In the genomic region with DNA sequence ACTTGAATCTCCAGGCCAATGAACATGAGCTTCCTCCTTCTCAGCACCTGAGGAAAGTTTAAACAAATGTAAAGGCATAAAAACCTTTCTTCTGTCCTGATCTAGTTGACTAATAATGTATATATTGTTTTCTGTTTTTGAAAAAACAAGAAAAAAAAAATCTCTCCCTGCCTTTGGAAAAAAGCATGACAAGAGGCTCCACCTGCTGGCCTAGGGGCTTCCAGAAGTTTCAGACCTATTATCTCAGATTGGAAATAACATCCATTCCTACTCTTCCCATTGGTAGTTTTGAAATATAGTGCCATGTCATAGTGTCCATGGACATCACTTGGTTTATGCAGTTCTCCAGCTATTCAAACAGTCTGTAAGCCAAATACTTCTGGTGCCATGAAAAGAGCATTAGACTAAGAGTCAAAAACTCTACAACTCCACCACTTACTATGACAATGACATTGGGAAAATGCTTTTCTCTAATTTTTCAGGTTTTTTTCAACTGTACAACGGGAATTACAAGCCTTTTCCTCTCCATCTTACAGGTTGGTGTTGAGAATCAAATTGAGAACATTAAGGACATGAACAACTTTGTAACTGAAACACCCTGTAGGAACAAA, we compare ENCODE assay signal across 9 cellular contexts.
A peak's percentile ranks its signal among the peaks of the same experiment; 100 is the strongest.
DNase-seq lines count a peak whose midpoint lies in the region; ATAC-seq and TF ChIP-seq lines count a peak whose summit lies in the region.
"Had no signal": no experiment of that assay in that cellular context is flagged by ENCODE, and none has a peak within 500 bp of the region (broad histone marks: within the 10 kb centered on the region; RNA-seq: fewer than 3 reads in every experiment).

No MANE protein-coding gene starts in this region.

- in situ Hi-C loops in GM23248 (cut with MboI) = no loop called here

- H3K27ac Mint-ChIP-seq in osteocyte (ENCODE audit: unreplicated experiment) = no peak overlapping the region
- no peak overlapping the region for H3K27ac Mint-ChIP-seq in activated CD8-positive, alpha-beta T cell treated with anti-CD3 and anti-CD28 coated beads, Interleukin-2, amount 10 ng/mL, durations not matched to agents 7 days and 5 days

- H3K4me1 ChIP-seq in GM23248 (ENCODE audit: insufficient read depth) (no peaks in the 10 kb centered on the region), OCI-LY1 (ENCODE audit: insufficient read depth, low read length, severe bottlenecking) (no peaks in the 10 kb centered on the region), fibroblast of lung (ENCODE audit: control insufficient read depth, extremely low read depth, insufficient read depth, low read length) (peaks cover 4% of the 10 kb centered on the region)

- H2AFZ ChIP-seq in GM23248 (no peak overlapping the region), OCI-LY1 (ENCODE audit: low read length) (no peak overlapping the region), fibroblast of lung (ENCODE audit: low read length) (no peak overlapping the region)

- no peak overlapping the region for H3K4me2 ChIP-seq in GM23248 (ENCODE audit: unreplicated experiment)
- no peak overlapping the region for H3K4me2 ChIP-seq in OCI-LY1 (ENCODE audit: low read length)
- no peak overlapping the region for H3K4me2 ChIP-seq in fibroblast of lung (ENCODE audit: extremely low read depth, insufficient read depth, low read length)

- H3K4me3 Mint-ChIP-seq in osteocyte (ENCODE audit: unreplicated experiment) = no peak overlapping the region
- H3K4me3 Mint-ChIP-seq in activated CD8-positive, alpha-beta T cell treated with anti-CD3 and anti-CD28 coated beads, Interleukin-2, amount 10 ng/mL, durations not matched to agents 7 days and 5 days = no peak overlapping the region

- H3K27ac ChIP-seq in GM23248 (no peak overlapping the region), OCI-LY1 (ENCODE audit: low read depth, low read length, poor library complexity, severe bottlenecking) (no peak overlapping the region), fibroblast of lung (ENCODE audit: insufficient read depth, low read length) (no peak overlapping the region)

- peaks cover 9% of the 10 kb centered on the region for H3K4me1 Mint-ChIP-seq in osteocyte (ENCODE audit: unreplicated experiment)
- no peaks in the 10 kb centered on the region for H3K4me1 Mint-ChIP-seq in activated CD8-positive, alpha-beta T cell treated with anti-CD3 and anti-CD28 coated beads, Interleukin-2, amount 10 ng/mL, durations not matched to agents 7 days and 5 days (ENCODE audit: low read depth)

- TF ChIP-seq CTCF in OCI-LY1 (IDR thresholded peaks at IDR 0.05; ENCODE audit: low read length) (peak; percentile 13; the same call in 1 of the 2 replicates), fibroblast of lung (conservative IDR thresholded peaks at IDR 0.05 in 1 of 2, IDR thresholded peaks at IDR 0.05 in 1 of 2; ENCODE audit: low read depth in 1 of 2, low read length in 2 of 2) (peak; percentile 39 to 68), osteocyte (IDR thresholded peaks at IDR 0.05) (peak; percentile 57)

- POLR2A ChIA-PET in activated CD8-positive, alpha-beta T cell treated with anti-CD3 and anti-CD28 coated beads, Interleukin-2, amount 10 ng/mL, durations not matched to agents 7 days and 5 days (lab: Charles Lee) = no interaction called here

- H3K27me3 ChIP-seq in GM23248 (replicated peaks; ENCODE audit: insufficient read depth) (no peaks in the 10 kb centered on the region), OCI-LY1 (ENCODE audit: insufficient read depth, low read length) (no peaks in the 10 kb centered on the region), fibroblast of lung (ENCODE audit: control insufficient read depth, insufficient read depth, low read length) (no peaks in the 10 kb centered on the region)

- H3K9me3 ChIP-seq in GM23248 (ENCODE audit: low read depth) (no peaks in the 10 kb centered on the region), OCI-LY1 (ENCODE audit: low read length) (no peaks in the 10 kb centered on the region), fibroblast of lung (ENCODE audit: control insufficient read depth, insufficient read depth, low read depth, low read length) (no peaks in the 10 kb centered on the region)

- 32 to 56% methylated on average over 1 of the region's 1 CpG for WGBS in GM23248 (ENCODE audit: low coverage in 1 of 2, low lambda C conversion rate in 2 of 2, missing lambda C conversion rate in 2 of 2), 2 experiments

- H3K79me2 ChIP-seq in GM23248 (ENCODE audit: insufficient read depth) = no peaks in the 10 kb centered on the region
- no peaks in the 10 kb centered on the region for H3K79me2 ChIP-seq in OCI-LY1 (ENCODE audit: insufficient read depth, low read length)
- no peaks in the 10 kb centered on the region for H3K79me2 ChIP-seq in fibroblast of lung (ENCODE audit: control insufficient read depth, insufficient read depth, low read length)

- H4K20me1 ChIP-seq in GM23248 (ENCODE audit: insufficient read depth) (no peaks in the 10 kb centered on the region), OCI-LY1 (ENCODE audit: insufficient read depth, low read length) (no peaks in the 10 kb centered on the region), fibroblast of lung (ENCODE audit: control insufficient read depth, extremely low read depth, insufficient read depth, low read length) (no peaks in the 10 kb centered on the region)

- H3K36me3 ChIP-seq in GM23248 (ENCODE audit: low read depth) (no peaks in the 10 kb centered on the region), OCI-LY1 (ENCODE audit: insufficient read depth, low read length) (no peaks in the 10 kb centered on the region), fibroblast of lung (ENCODE audit: control insufficient read depth, insufficient read depth, low read length) (no peaks in the 10 kb centered on the region)

- H3K4me3 ChIP-seq in GM23248 (no peak overlapping the region), OCI-LY1 (ENCODE audit: low read depth, low read length, poor library complexity, severe bottlenecking) (no peak overlapping the region), fibroblast of lung (replicated peaks in 1 of 4; ENCODE audit: control extremely low read depth in 1 of 4, insufficient read depth in 1 of 4, low read depth in 3 of 4, low read length in 4 of 4) (no peak overlapping the region)

- CTCF ChIA-PET in activated CD8-positive, alpha-beta T cell treated with anti-CD3 and anti-CD28 coated beads, Interleukin-2, amount 10 ng/mL, durations not matched to agents 7 days and 5 days (lab: Charles Lee) = no interaction called here

- no peaks in the 10 kb centered on the region for H3K9me3 Mint-ChIP-seq in osteocyte (ENCODE audit: unreplicated experiment)
- no peaks in the 10 kb centered on the region for H3K9me3 Mint-ChIP-seq in activated CD8-positive, alpha-beta T cell treated with anti-CD3 and anti-CD28 coated beads, Interleukin-2, amount 10 ng/mL, durations not matched to agents 7 days and 5 days (ENCODE audit: insufficient read depth)

- H3K27me3 Mint-ChIP-seq in osteocyte (ENCODE audit: unreplicated experiment) = peaks cover 6% of the 10 kb centered on the region
- no peaks in the 10 kb centered on the region for H3K27me3 Mint-ChIP-seq in activated CD8-positive, alpha-beta T cell treated with anti-CD3 and anti-CD28 coated beads, Interleukin-2, amount 10 ng/mL, durations not matched to agents 7 days and 5 days (ENCODE audit: low read depth)

- H3K9me2 ChIP-seq in GM23248 (ENCODE audit: insufficient read depth) (no peaks in the 10 kb centered on the region), OCI-LY1 (ENCODE audit: low read depth, low read length) (no peaks in the 10 kb centered on the region)

- peak; percentile 20 for DNase-seq in GM23248
- peak; percentile 9 to 57 for DNase-seq in fibroblast of lung (ENCODE audit: low read depth in 2 of 2)
- no peak for DNase-seq in osteocyte (ENCODE audit: extremely low spot score, unreplicated experiment)
- DNase-seq in OCI-M2 (lab: John Stamatoyannopoulos, UW; ENCODE audit: unreplicated experiment) = no peak
- no peak for DNase-seq in activated CD8-positive, alpha-beta T cell treated with anti-CD3 and anti-CD28 coated beads, Interleukin-2, amount 10 ng/mL, durations not matched to agents 7 days and 5 days
- no peak for DNase-seq in stimulated activated CD4-positive, alpha-beta T cell treated with anti-CD3 and anti-CD28 coated beads, Interleukin-4, amount 100 ng/mL, for 4 hours
- DNase-seq in stimulated activated CD4-positive, alpha-beta T cell treated with anti-CD3 and anti-CD28 coated beads, Interleukin-2, amount 100 ng/mL, for 48 hours = no peak

- ATAC-seq in activated CD8-positive, alpha-beta T cell treated with anti-CD3 and anti-CD28 coated beads, Interleukin-2, amount 10 ng/mL, durations not matched to agents 7 days and 5 days = no peak
- ATAC-seq: right cardiac atrium had no signal

- H3K9ac ChIP-seq in GM23248 (no peak overlapping the region), OCI-LY1 (ENCODE audit: low read length) (no peak overlapping the region), fibroblast of lung (ENCODE audit: insufficient read depth, low read length) (no peak overlapping the region)

- H3F3A ChIP-seq in GM23248 (ENCODE audit: insufficient read depth) (no peaks in the 10 kb centered on the region), OCI-LY1 (ENCODE audit: insufficient read depth, low read length) (no peaks in the 10 kb centered on the region)

- H3K36me3 Mint-ChIP-seq in osteocyte (ENCODE audit: unreplicated experiment) = no peaks in the 10 kb centered on the region
- no peaks in the 10 kb centered on the region for H3K36me3 Mint-ChIP-seq in activated CD8-positive, alpha-beta T cell treated with anti-CD3 and anti-CD28 coated beads, Interleukin-2, amount 10 ng/mL, durations not matched to agents 7 days and 5 days (ENCODE audit: low read depth)

Comparison
In these comparisons a context has a peak if more than half of its experiments do, and no peak if none do; other contexts are left out.
1. DNase-seq: peak in GM23248 (single experiment) and fibroblast of lung (2 of 2); none in osteocyte (single experiment), OCI-M2 (single experiment), activated CD8-positive, alpha-beta T cell treated with anti-CD3 and anti-CD28 coated beads, Interleukin-2, amount 10 ng/mL, durations not matched to agents 7 days and 5 days (single experiment), stimulated activated CD4-positive, alpha-beta T cell treated with anti-CD3 and anti-CD28 coated beads, Interleukin-4, amount 100 ng/mL, for 4 hours (0 of 2) and stimulated activated CD4-positive, alpha-beta T cell treated with anti-CD3 and anti-CD28 coated beads, Interleukin-2, amount 100 ng/mL, for 48 hours (0 of 2).
2. Peak in every context shown above with its lines, with median percentiles within 50 percentile points of each other: CTCF ChIP-seq.